ENCODE assay signal across 1 cellular context in the genomic region with DNA sequence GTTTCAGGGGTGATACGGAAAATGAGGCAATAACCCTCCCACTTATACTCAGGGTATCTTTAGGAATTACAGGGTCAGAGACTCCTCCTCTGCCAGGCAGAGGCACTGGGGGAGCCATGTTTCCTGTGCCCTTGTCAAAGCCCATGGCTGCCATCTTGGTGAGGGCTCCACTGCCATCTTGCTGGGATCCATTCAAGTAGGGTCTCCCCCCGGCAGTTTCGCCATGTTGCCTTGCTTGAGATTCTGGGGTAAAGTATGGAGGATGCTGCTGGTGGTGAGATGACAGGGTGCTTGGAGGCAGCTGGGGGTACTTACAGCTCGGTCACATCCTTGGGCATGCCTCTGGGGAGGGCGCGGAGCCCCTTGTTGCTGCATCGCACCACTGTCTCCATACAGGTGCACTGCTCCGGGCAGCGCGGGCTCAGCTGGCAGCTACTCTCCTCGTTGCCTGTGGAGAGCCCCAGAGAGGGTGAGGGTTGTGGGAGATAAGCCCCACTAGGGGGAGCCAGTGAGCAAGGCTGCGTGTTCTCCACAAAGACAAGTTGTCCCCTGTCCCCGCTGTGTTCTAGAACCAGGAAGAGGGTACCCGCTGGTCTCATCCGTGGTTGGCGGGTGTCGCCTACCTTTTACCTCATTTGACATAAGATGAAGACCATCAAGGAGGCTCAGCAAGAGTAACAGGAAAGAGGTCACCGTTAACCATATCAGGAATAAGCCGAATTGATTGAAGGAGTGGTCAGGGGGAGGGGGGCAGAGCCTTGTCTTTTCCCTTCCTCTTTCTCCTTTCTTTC.
TF ChIP-seq lines count a peak whose summit lies in the region.

No MANE protein-coding gene starts in this region.

TF ChIP-seq in liver, 16 proteins besides CTCF, POLR2A, EP300 and RAD21 (continued from another document):
- TF ChIP-seq HNF4G (IDR thresholded peaks at IDR 0.05) = no peak
TF ChIP-seq in liver: peak in this region for 0.
